In the genomic region with DNA sequence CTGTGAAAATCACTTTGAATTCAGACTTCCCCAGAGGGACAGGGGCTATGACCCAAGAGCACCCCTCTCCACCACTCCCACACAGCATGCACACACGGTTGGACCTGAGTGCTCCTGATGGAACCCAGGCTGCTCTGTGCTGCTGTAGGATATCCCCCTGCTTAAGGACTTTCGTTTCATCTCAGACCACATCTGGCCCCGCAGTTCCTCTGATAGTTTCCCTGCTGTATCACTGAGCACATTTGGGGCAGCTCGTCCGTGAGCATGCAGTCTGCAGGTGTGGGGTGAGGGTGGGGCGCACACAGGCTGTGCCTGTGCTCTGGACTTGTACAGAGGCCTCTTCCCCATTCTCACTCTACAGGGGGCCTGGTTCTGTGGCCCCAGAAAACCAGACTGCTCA, we compare ENCODE assay signal across 25 cellular contexts.
"Had no signal": no experiment of that assay in that cellular context is flagged by ENCODE, and none has a peak within 500 bp of the region (broad histone marks: within the 10 kb centered on the region; RNA-seq: fewer than 3 reads in every experiment).

No MANE protein-coding gene starts in this region.

- H3K27ac Mint-ChIP-seq: effector memory CD8-positive, alpha-beta T cell; mesothelial cell of epicardium; naive B cell; natural killer cell treated with Interleukin-12 subunit alpha and Interleukin-12 subunit beta and Interleukin-15 and Interleukin-18, amount 100 ng/mL, for 72 hours; stimulated activated effector memory CD8-positive, alpha-beta T cell treated with anti-CD3 and anti-CD28 coated beads, Interleukin-12 subunit alpha, Interleukin-12 subunit beta, amount 100 ng/mL, for 72 hours had no signal

- FAIRE-seq: endometrium, keratinocyte had no signal

- DNase-seq: cortex of kidney; effector memory CD8-positive, alpha-beta T cell; erythroblast; esophagus squamous epithelium; foreskin melanocyte; glutamatergic neuron; mesenchymal stem cell; mucosa of descending colon; naive B cell; stimulated activated CD4-positive, alpha-beta T cell treated with anti-CD3 and anti-CD28 coated beads, Interleukin-2, amount 100 ng/mL, for 24 hours; stimulated activated CD4-positive, alpha-beta T cell treated with anti-CD3 and anti-CD28 coated beads, Interleukin-4, amount 100 ng/mL, for 24 hours; stomach; thyroid gland; trophoblast cell had no signal

- H3K9me3 ChIP-seq: esophagus squamous epithelium, mucosa of descending colon, prostate gland, right atrium auricular region, stomach, thyroid gland, vagina had no signal

- H2AFZ ChIP-seq: parathyroid adenoma had no signal

- H3K9me3 Mint-ChIP-seq: effector memory CD8-positive, alpha-beta T cell; mesothelial cell of epicardium; neural crest cell; stimulated activated effector memory CD8-positive, alpha-beta T cell treated with anti-CD3 and anti-CD28 coated beads, Interleukin-12 subunit alpha, Interleukin-12 subunit beta, amount 100 ng/mL, for 72 hours had no signal

- H3K4me3 ChIP-seq: esophagus squamous epithelium, mucosa of descending colon, prostate gland, right atrium auricular region, stomach, thyroid gland, vagina had no signal

- H3K4me1 ChIP-seq: esophagus squamous epithelium, parathyroid adenoma, prostate gland, stomach, vagina had no signal

- H3K4me3 Mint-ChIP-seq: effector memory CD8-positive, alpha-beta T cell; mesothelial cell of epicardium; natural killer cell treated with Interleukin-12 subunit alpha and Interleukin-12 subunit beta and Interleukin-15 and Interleukin-18, amount 100 ng/mL, for 72 hours; neural crest cell; stimulated activated effector memory CD8-positive, alpha-beta T cell treated with anti-CD3 and anti-CD28 coated beads, Interleukin-12 subunit alpha, Interleukin-12 subunit beta, amount 100 ng/mL, for 72 hours had no signal

- H3K9ac ChIP-seq: parathyroid adenoma had no signal

- H3K36me3 ChIP-seq: esophagus squamous epithelium, prostate gland, thyroid gland, vagina had no signal

- H3K27me3 ChIP-seq: esophagus squamous epithelium, right atrium auricular region, stomach, thyroid gland, vagina had no signal

- H3K4me1 Mint-ChIP-seq: mesothelial cell of epicardium, neural crest cell had no signal

- ATAC-seq: effector memory CD8-positive, alpha-beta T cell; mucosa of descending colon; natural killer cell treated with Interleukin-12 subunit alpha and Interleukin-12 subunit beta and Interleukin-15 and Interleukin-18, amount 100 ng/mL, for 72 hours; sciatic nerve; stimulated activated effector memory CD8-positive, alpha-beta T cell treated with anti-CD3 and anti-CD28 coated beads, Interleukin-12 subunit alpha, Interleukin-12 subunit beta, amount 100 ng/mL, for 72 hours had no signal

- H3K79me2 ChIP-seq: parathyroid adenoma had no signal

- H3K27ac ChIP-seq: esophagus squamous epithelium, parathyroid adenoma, prostate gland, right atrium auricular region, stomach, thyroid gland, vagina had no signal
